14 cellular contexts compared by ENCODE assay signal in the genomic region with DNA sequence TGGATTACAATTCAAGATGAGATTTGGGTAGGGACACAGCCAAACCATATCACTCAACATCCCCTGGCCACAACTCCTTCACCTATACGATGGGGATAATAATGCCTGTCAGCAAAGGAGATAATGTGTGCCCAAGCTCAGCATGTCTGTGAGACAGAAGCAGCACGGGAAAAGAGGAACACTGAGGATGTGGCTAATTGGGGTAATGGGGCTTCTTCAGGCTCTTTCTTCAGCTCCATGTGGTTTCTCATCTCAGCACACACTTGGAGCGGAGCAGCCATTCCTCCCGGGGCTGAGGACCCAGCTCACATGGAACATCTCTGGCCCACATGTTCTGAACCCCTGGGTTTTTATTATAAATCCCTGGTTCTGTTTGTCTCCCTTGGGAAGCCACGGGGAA.
DNase-seq lines count a peak whose midpoint lies in the region; ATAC-seq, FAIRE-seq and TF ChIP-seq lines count a peak whose summit lies in the region.
"Had no signal": no experiment of that assay in that cellular context is flagged by ENCODE, and none has a peak within 500 bp of the region (broad histone marks: within the 10 kb centered on the region; RNA-seq: fewer than 3 reads in every experiment).

No MANE protein-coding gene starts in this region.

- H3K79me2 ChIP-seq in HepG2 (ENCODE audit: insufficient read depth, low read length) = no peaks in the 10 kb centered on the region

- CTCF ChIA-PET in HepG2 (lab: Yijun Ruan, JAX; ENCODE audit: low intra/inter-chr PET ratio, low total read pairs) = no interaction called here
- CTCF ChIA-PET in naive thymus-derived CD4-positive, alpha-beta T cell (lab: Charles Lee) = no interaction called here

- no peaks in the 10 kb centered on the region for H3K27me3 ChIP-seq in liver (ENCODE audit: control insufficient read depth in 4 of 4, insufficient read depth in 4 of 4, low read length in 3 of 4)
- H3K27me3 ChIP-seq in HepG2 (ENCODE audit: control insufficient read depth in 1 of 2, insufficient read depth in 2 of 2, low read length in 2 of 2) = peaks cover 0 to 19% of the 10 kb centered on the region in 2 experiments; a peak in 2 of 5 replicates
- no peaks in the 10 kb centered on the region for H3K27me3 ChIP-seq in body of pancreas
- H3K27me3 ChIP-seq in vagina = no peaks in the 10 kb centered on the region
- no peaks in the 10 kb centered on the region for H3K27me3 ChIP-seq in naive thymus-derived CD4-positive, alpha-beta T cell (ENCODE audit: control insufficient read depth in 2 of 2, insufficient read depth in 2 of 2, low read length in 2 of 2)
- H3K27me3 ChIP-seq: SJCRH30 had no signal

- no peak overlapping the region for H3K9ac ChIP-seq in liver (ENCODE audit: low read depth in 1 of 2, low read length in 2 of 2)
- no peak overlapping the region for H3K9ac ChIP-seq in HepG2 (ENCODE audit: insufficient read depth, low read depth, low read length)

- no peak overlapping the region for H3K4me3 Mint-ChIP-seq in nephron
- H3K4me3 Mint-ChIP-seq in naive thymus-derived CD4-positive, alpha-beta T cell = no peak overlapping the region
- H3K4me3 Mint-ChIP-seq: activated naive CD4-positive, alpha-beta T cell treated with anti-CD3 and anti-CD28 coated beads, Interleukin-2, amount 10 ng/mL, durations not matched to agents 7 days and 5 days; CD4-positive, alpha-beta memory T cell had no signal

- TF ChIP-seq EP300 in HepG2 (IDR thresholded peaks at IDR 0.05; ENCODE audit: low read depth in 2 of 2, low read length in 2 of 2) (no peak), HepG2 (CRISPR knock-in tag; IDR thresholded peaks at IDR 0.05; ENCODE audit: borderline replicate concordance) (no peak)

- H3K27ac ChIP-seq in liver (ENCODE audit: low read depth in 1 of 2, low read length in 2 of 2) (peak overlapping the region; percentile 68 to 84), HepG2 (ENCODE audit: extremely low read length, insufficient read depth, low read length) (no peak overlapping the region), body of pancreas (peak overlapping the region; percentile 27 to 87 (median 70)), vagina (peak overlapping the region; percentile 70)
- H3K27ac ChIP-seq in naive thymus-derived CD4-positive, alpha-beta T cell (ENCODE audit: low read depth, low read length) = no peak overlapping the region
- H3K27ac ChIP-seq: SJCRH30 had no signal

- no TSS peak for BruUV-seq in HepG2 (replicated peaks; lab: Mats Ljungman, UMichigan)

- no peak overlapping the region for H3K4me2 ChIP-seq in HepG2 (ENCODE audit: low read depth, low read length)

- TF ChIP-seq POLR2A in HepG2 (IDR thresholded peaks at IDR 0.05; ENCODE audit: insufficient read depth in 1 of 2, low read depth in 2 of 2, low read length in 2 of 2) (no peak), body of pancreas (IDR thresholded peaks at IDR 0.05) (no peak), vagina (IDR thresholded peaks at IDR 0.05) (no peak)

- POLR2A ChIA-PET in HepG2 (lab: Yijun Ruan, JAX) = no interaction called here
- POLR2A ChIA-PET in naive thymus-derived CD4-positive, alpha-beta T cell (lab: Charles Lee) = no interaction called here

- no peaks in the 10 kb centered on the region for H4K20me1 ChIP-seq in HepG2 (ENCODE audit: insufficient read depth, low read length)

- H3K4me1 Mint-ChIP-seq in nephron = peaks cover 42% of the 10 kb centered on the region
- H3K4me1 Mint-ChIP-seq in naive thymus-derived CD4-positive, alpha-beta T cell = peaks cover 0 to 39% (median 6%) of the 10 kb centered on the region in 7 donors

- in situ Hi-C loops in HepG2 (cut with HindIII; ENCODE audit: extremely low pct_ligation_motif_present, low pct_unique_long_range_greater_than_20kb) = no loop called here

- H3K9me3 ChIP-seq in liver (ENCODE audit: control insufficient read depth in 4 of 4, low read length in 3 of 4) (no peaks in the 10 kb centered on the region), HepG2 (ENCODE audit: low read length) (no peaks in the 10 kb centered on the region), body of pancreas (no peaks in the 10 kb centered on the region), vagina (peaks cover 2% of the 10 kb centered on the region)
- H3K9me3 ChIP-seq in naive thymus-derived CD4-positive, alpha-beta T cell (ENCODE audit: control insufficient read depth in 2 of 3, low read length in 3 of 3) = no peaks in the 10 kb centered on the region

- peak overlapping the region in 2 of 3 experiments; percentile 80 to 86 for H3K27ac Mint-ChIP-seq in nephron
- H3K27ac Mint-ChIP-seq in naive thymus-derived CD4-positive, alpha-beta T cell = no peak overlapping the region
- H3K27ac Mint-ChIP-seq: activated naive CD4-positive, alpha-beta T cell treated with anti-CD3 and anti-CD28 coated beads, Interleukin-2, amount 10 ng/mL, durations not matched to agents 7 days and 5 days; CD4-positive, alpha-beta memory T cell had no signal

- H3K4me3 ChIP-seq in liver (ENCODE audit: low read depth in 1 of 3, low read length in 3 of 3) (no peak overlapping the region), HepG2 (replicated peaks in 1 of 3; ENCODE audit: insufficient read depth in 1 of 3, low read depth in 2 of 3, low read length in 3 of 3) (no peak overlapping the region), body of pancreas (no peak overlapping the region), vagina (no peak overlapping the region)
- no peak overlapping the region for H3K4me3 ChIP-seq in naive thymus-derived CD4-positive, alpha-beta T cell (ENCODE audit: low read length)
- H3K4me3 ChIP-seq: SJCRH30 had no signal

- H3K9me3 Mint-ChIP-seq in nephron = peaks cover 14% of the 10 kb centered on the region
- peaks cover 0 to 22% (median 11%) of the 10 kb centered on the region in 11 donors for H3K9me3 Mint-ChIP-seq in naive thymus-derived CD4-positive, alpha-beta T cell

- no peak for ATAC-seq in HepG2
- no peak for ATAC-seq in body of pancreas
- ATAC-seq in naive thymus-derived CD4-positive, alpha-beta T cell = no peak
- no peak for ATAC-seq in GM19463 (IDR thresholded peaks at IDR 0.05; ENCODE audit: unreplicated experiment)

- H2AFZ ChIP-seq in HepG2 (ENCODE audit: low read length) = no peak overlapping the region

- intact Hi-C loops in HepG2 (cut with micrococcal nuclease; ENCODE audit: unreplicated experiment) (no loop called here), body of pancreas (cut with DNase I) (no loop called here), vagina (cut with DNase I) (loop anchor here (2.0 to 10.0 kb wide), 2 partner anchors 76 to 136 kb away; a partner anchor contains a TSS)
- intact Hi-C loops in naive thymus-derived CD4-positive, alpha-beta T cell (cut with micrococcal nuclease) = loop anchor here in 1 of 2 donors (10.0 kb wide), 1 partner anchor 616 kb away; no protein-coding TSS in a partner anchor

- H3K36me3 Mint-ChIP-seq in nephron (ENCODE audit: low read depth) = no peaks in the 10 kb centered on the region
- peaks cover 0 to 7% (median 6%) of the 10 kb centered on the region in 5 donors for H3K36me3 Mint-ChIP-seq in naive thymus-derived CD4-positive, alpha-beta T cell
- H3K36me3 Mint-ChIP-seq: activated naive CD4-positive, alpha-beta T cell treated with anti-CD3 and anti-CD28 coated beads, Interleukin-2, amount 10 ng/mL, durations not matched to agents 7 days and 5 days had no signal

- no peak for DNase-seq in HepG2 (ENCODE audit: low spot score)
- no peak for DNase-seq in body of pancreas
- DNase-seq in vagina (ENCODE audit: extremely low spot score in 2 of 2) = no peak
- no peak for DNase-seq in naive thymus-derived CD4-positive, alpha-beta T cell
- DNase-seq in frontal cortex (ENCODE audit: low spot score in 2 of 2) = no peak
- DNase-seq: activated CD4-positive, CD25-positive, alpha-beta regulatory T cell treated with anti-CD3 and anti-CD28 coated beads, Interleukin-2, amount 50 U/mL, for 72 hours; activated naive CD4-positive, alpha-beta T cell treated with anti-CD3 and anti-CD28 coated beads, Interleukin-2, amount 10 ng/mL, durations not matched to agents 7 days and 5 days; CD4-positive, alpha-beta memory T cell; NCI-H1048; NCI-H526 treated with DMSO at 0.1 percent for 48 hours had no signal

- peaks cover 44% of the 10 kb centered on the region for H3K27me3 Mint-ChIP-seq in nephron (ENCODE audit: low read depth)
- peaks cover 0 to 40% (median 21%) of the 10 kb centered on the region in 5 donors for H3K27me3 Mint-ChIP-seq in naive thymus-derived CD4-positive, alpha-beta T cell
- H3K27me3 Mint-ChIP-seq: activated naive CD4-positive, alpha-beta T cell treated with anti-CD3 and anti-CD28 coated beads, Interleukin-2, amount 10 ng/mL, durations not matched to agents 7 days and 5 days had no signal

- TF ChIP-seq CTCF in liver (IDR thresholded peaks at IDR 0.05; ENCODE audit: low read depth, low read length, missing input control) (no peak), HepG2 (CRISPR knock-in tag; IDR thresholded peaks at IDR 0.05) (no peak), body of pancreas (IDR thresholded peaks at IDR 0.05) (no peak), nephron (IDR thresholded peaks at IDR 0.05; ENCODE audit: unreplicated experiment in 3 of 3) (no peak), vagina (IDR thresholded peaks at IDR 0.05) (no peak)

- H3K4me1 ChIP-seq in liver (ENCODE audit: control insufficient read depth in 4 of 4, insufficient read depth in 4 of 4, low read length in 3 of 4) (peaks cover 7 to 33% (median 10%) of the 10 kb centered on the region in 4 donors), HepG2 (ENCODE audit: insufficient read depth, low read length) (no peaks in the 10 kb centered on the region), body of pancreas (peaks cover 70% of the 10 kb centered on the region), vagina (peaks cover 47% of the 10 kb centered on the region)
- H3K4me1 ChIP-seq in naive thymus-derived CD4-positive, alpha-beta T cell (ENCODE audit: control insufficient read depth in 2 of 2, insufficient read depth in 2 of 2, low read length in 2 of 2) = no peaks in the 10 kb centered on the region

- 71% methylated on average over 5 of the region's 5 CpGs for WGBS in liver
- WGBS in HepG2 (ENCODE audit: low lambda C conversion rate) = 13% methylated on average over 4 of the region's 5 CpGs
- WGBS in body of pancreas, 2 donors = 66 to 74% methylated on average over 4 to 5 of the region's 5 CpGs

- no peak for FAIRE-seq in HepG2 (lab: Jason Lieb, UNC)
- FAIRE-seq in frontal cortex (lab: Jason Lieb, UNC) = no peak

- no peak for TF ChIP-seq RAD21 in liver (IDR thresholded peaks at IDR 0.05)
- TF ChIP-seq RAD21 in HepG2 (CRISPR knock-in tag; IDR thresholded peaks at IDR 0.05) = no peak

- no peaks in the 10 kb centered on the region for H3K36me3 ChIP-seq in liver (ENCODE audit: control insufficient read depth in 4 of 4, insufficient read depth in 3 of 4, low read depth in 1 of 4, low read length in 3 of 4)
- H3K36me3 ChIP-seq in HepG2 (replicated peaks in 1 of 2; ENCODE audit: control insufficient read depth in 1 of 2, insufficient read depth in 2 of 2, low read length in 2 of 2) = no peaks in the 10 kb centered on the region
- H3K36me3 ChIP-seq in body of pancreas (replicated peaks in 1 of 2; ENCODE audit: insufficient read depth in 1 of 2, low read depth in 2 of 2) = no peaks in the 10 kb centered on the region
- no peaks in the 10 kb centered on the region for H3K36me3 ChIP-seq in vagina
- no peaks in the 10 kb centered on the region for H3K36me3 ChIP-seq in naive thymus-derived CD4-positive, alpha-beta T cell (ENCODE audit: control insufficient read depth in 2 of 3, insufficient read depth in 3 of 3, low read length in 3 of 3)
- H3K36me3 ChIP-seq: SJCRH30 had no signal

TF ChIP-seq in liver, 16 proteins besides CTCF, POLR2A, EP300 and RAD21 (continues in another document):
- no peak for TF ChIP-seq FOXA1 (IDR thresholded peaks at IDR 0.05)

Comparison
In these comparisons a context has a peak if more than half of its experiments do, and no peak if none do; other contexts are left out.
1. H3K27ac ChIP-seq: peak in liver (2 of 2), body of pancreas (4 of 4) and vagina (single experiment); none in HepG2 (single experiment) and naive thymus-derived CD4-positive, alpha-beta T cell (single experiment).
2. H3K27ac Mint-ChIP-seq: peak in nephron (2 of 3); none in naive thymus-derived CD4-positive, alpha-beta T cell (0 of 9).